In the genomic region with DNA sequence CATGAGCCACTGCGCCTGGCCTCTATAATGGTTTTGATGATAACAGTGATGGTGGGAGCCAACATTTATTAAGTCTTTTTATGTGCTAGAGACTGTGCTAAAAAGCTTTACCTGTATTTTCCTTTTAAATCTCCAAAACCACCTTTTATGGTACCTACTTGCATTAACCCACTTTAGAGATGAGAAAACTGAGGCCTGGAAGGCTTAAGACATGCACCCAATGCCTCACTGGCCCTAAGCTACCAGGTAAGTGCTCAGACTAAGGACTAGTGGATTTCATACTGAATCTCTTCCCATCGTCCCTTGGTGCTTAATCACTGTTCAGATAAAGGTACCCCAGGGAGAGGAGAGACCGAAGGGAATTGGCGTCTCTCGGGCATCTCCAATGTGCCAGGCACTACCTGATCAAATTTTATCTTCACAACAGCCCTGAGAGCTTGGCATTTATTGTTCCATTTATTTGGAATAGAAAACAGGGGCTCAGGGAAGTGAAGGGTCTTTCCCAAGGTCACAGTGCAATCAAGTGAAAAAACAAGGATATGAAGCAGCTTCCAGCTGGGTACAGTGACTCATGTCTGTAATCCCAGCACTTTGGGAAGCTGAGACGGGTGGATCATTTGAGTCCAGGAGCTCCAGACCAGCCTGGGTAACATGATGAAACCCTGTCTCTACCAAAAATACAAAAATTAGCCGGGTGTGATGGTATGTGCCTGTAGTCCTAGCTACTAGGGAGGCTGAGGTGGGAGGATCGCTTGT, we compare ENCODE assay signal across 12 cellular contexts.
DNase-seq lines count a peak whose midpoint lies in the region; ATAC-seq and TF ChIP-seq lines count a peak whose summit lies in the region.
"Had no signal": no experiment of that assay in that cellular context is flagged by ENCODE, and none has a peak within 500 bp of the region (broad histone marks: within the 10 kb centered on the region; RNA-seq: fewer than 3 reads in every experiment).

No MANE protein-coding gene starts in this region.

- H3K4me1 ChIP-seq in PC-3 (ENCODE audit: insufficient read depth, low read length): peaks cover 7% of the 10 kb centered on the region; the same call in 1 of the 2 replicates
- H3K4me1 ChIP-seq: transverse colon had no signal

- intact Hi-C loops in PC-3 (cut with micrococcal nuclease): loop anchor here (1.0 kb wide), 1 partner anchor 184 kb away; no protein-coding TSS in a partner anchor

- no peaks in the 10 kb centered on the region for H3K79me2 ChIP-seq in PC-3 (ENCODE audit: low read length)

- no peak for TF ChIP-seq POLR2A in GM18505 (IDR thresholded peaks at IDR 0.05; ENCODE audit: borderline replicate concordance, extremely low read depth, insufficient read depth, insufficient read length)

- H3K9me3 ChIP-seq in PC-3 (ENCODE audit: low read length): no peaks in the 10 kb centered on the region
- H3K9me3 ChIP-seq: transverse colon had no signal

- H3F3A ChIP-seq in PC-3 (ENCODE audit: low read length, unreplicated experiment): no peaks in the 10 kb centered on the region

- no peak overlapping the region for H3K27ac ChIP-seq in PC-3 (ENCODE audit: low read length)
- H3K27ac ChIP-seq: transverse colon had no signal

- no peak overlapping the region for H2AFZ ChIP-seq in PC-3 (ENCODE audit: low read length)

- no TSS peak for BruUV-seq in PC-3 (replicated peaks; lab: Mats Ljungman, UMichigan)

- peak; percentile 59 for DNase-seq in Daoy (ENCODE audit: low read depth)
- peak; percentile 10 for DNase-seq in PC-3
- DNase-seq in dermis blood vessel endothelial cell: peak; percentile 83
- DNase-seq in lung microvascular endothelial cell (ENCODE audit: low read depth in 2 of 2): peak; percentile 75 to 78
- DNase-seq in superior temporal gyrus (ENCODE audit: extremely low spot score): no peak
- DNase-seq in medulla oblongata (ENCODE audit: extremely low spot score): no peak
- DNase-seq: activated naive CD8-positive, alpha-beta T cell treated with anti-CD3 and anti-CD28 coated beads, Interleukin-2, amount 50 U/mL, for 24 hours; kidney; transverse colon had no signal

- peak; percentile 29; the same call in 1 of the 2 replicates for ATAC-seq in PC-3
- ATAC-seq in GM19452 (IDR thresholded peaks at IDR 0.05; ENCODE audit: unreplicated experiment): no peak
- ATAC-seq in GM18505 (IDR thresholded peaks at IDR 0.05; ENCODE audit: unreplicated experiment): no peak
- ATAC-seq: activated naive CD8-positive, alpha-beta T cell treated with anti-CD3 and anti-CD28 coated beads, Interleukin-2, amount 50 U/mL, for 24 hours had no signal

- H3K4me3 ChIP-seq in PC-3 (ENCODE audit: low read length): no peak overlapping the region
- H3K4me3 ChIP-seq: skin epidermis, transverse colon had no signal

- POLR2A ChIA-PET in PC-3 (lab: Charles Lee; ENCODE audit: unreplicated experiment): no interaction called here

- CTCF ChIA-PET in PC-3 (lab: Charles Lee): interaction anchor here (1.8 kb wide), 1 partner anchor 185 kb away, joined by 21 read pairs; no protein-coding TSS in a partner anchor

- peaks cover 3% of the 10 kb centered on the region; the same call in 1 of the 2 replicates for H3K36me3 ChIP-seq in PC-3 (ENCODE audit: low read depth, low read length)

- no peaks in the 10 kb centered on the region for H3K9me2 ChIP-seq in PC-3 (replicated peaks; ENCODE audit: low read length)

- H3K4me2 ChIP-seq in PC-3 (ENCODE audit: low read length): no peak overlapping the region

- no peak for TF ChIP-seq CTCF in PC-3 (conservative IDR thresholded peaks at IDR 0.05; ENCODE audit: low read depth, low read length)

- no peaks in the 10 kb centered on the region for H3K27me3 ChIP-seq in PC-3 (ENCODE audit: low read length)
- H3K27me3 ChIP-seq: transverse colon had no signal

- no peak overlapping the region for H3K9ac ChIP-seq in PC-3 (ENCODE audit: low read length)

- no peaks in the 10 kb centered on the region for H4K20me1 ChIP-seq in PC-3 (ENCODE audit: low read length)

Comparison
In these comparisons a context has a peak if more than half of its experiments do, and no peak if none do; other contexts are left out.
1. DNase-seq: peak in Daoy (single experiment), PC-3 (single experiment), dermis blood vessel endothelial cell (single experiment) and lung microvascular endothelial cell (2 of 2); none in superior temporal gyrus (single experiment) and medulla oblongata (single experiment).